Comparison of ENCODE assay signal across 17 cellular contexts in genomic region chr6:94300424-94301144, GRCh38.
"Had no signal": no experiment of that assay in that cellular context is flagged by ENCODE, and none has a peak within 500 bp of the region (broad histone marks: within the 10 kb centered on the region; RNA-seq: fewer than 3 reads in every experiment).

No MANE protein-coding gene starts in this region.

- H3K4me3 ChIP-seq: cardiac muscle cell, coronary artery, esophagus squamous epithelium, skin epidermis, tibial nerve had no signal

- H3K27ac ChIP-seq: cardiac muscle cell, coronary artery, esophagus squamous epithelium, skin epidermis, tibial nerve had no signal

- H3K4me1 ChIP-seq: esophagus squamous epithelium, tibial nerve had no signal

- H3K36me3 ChIP-seq: cardiac muscle cell, esophagus squamous epithelium, tibial nerve had no signal

- ATAC-seq: activated naive CD8-positive, alpha-beta T cell treated with anti-CD3 and anti-CD28 coated beads, Interleukin-2, amount 50 U/mL, for 24 hours; activated T-helper 17 cell treated with anti-CD3 and anti-CD28 coated beads, Interleukin-2, amount 50 U/mL, for 72 hours; natural killer cell had no signal

- H3K27me3 ChIP-seq: cardiac muscle cell, esophagus squamous epithelium, tibial nerve had no signal

- DNase-seq: activated CD4-positive, alpha-beta T cell treated with anti-CD3 and anti-CD28 coated beads, Interleukin-2, amount 50 U/mL, for 4 hours; activated CD4-positive, CD25-positive, alpha-beta regulatory T cell treated with anti-CD3 and anti-CD28 coated beads, Interleukin-2, amount 50 U/mL, for 72 hours; activated naive CD4-positive, alpha-beta T cell treated with Interleukin-2 at 50 U/mL for 16 hours; activated naive CD8-positive, alpha-beta T cell treated with anti-CD3 and anti-CD28 coated beads, Interleukin-2, amount 50 U/mL, for 24 hours; esophagus squamous epithelium; natural killer cell; retina; stimulated activated CD4-positive, alpha-beta T cell treated with anti-CD3 and anti-CD28 coated beads, Interleukin-15, amount 100 ng/mL, for 24 hours; stimulated activated CD4-positive, alpha-beta T cell treated with anti-CD3 and anti-CD28 coated beads, Interleukin-4, amount 100 ng/mL, for 24 hours; stimulated activated naive CD4-positive, alpha-beta T cell; T-helper 1 cell; T1000 had no signal
